ENCODE assay signal across 8 cellular contexts in the genomic region with DNA sequence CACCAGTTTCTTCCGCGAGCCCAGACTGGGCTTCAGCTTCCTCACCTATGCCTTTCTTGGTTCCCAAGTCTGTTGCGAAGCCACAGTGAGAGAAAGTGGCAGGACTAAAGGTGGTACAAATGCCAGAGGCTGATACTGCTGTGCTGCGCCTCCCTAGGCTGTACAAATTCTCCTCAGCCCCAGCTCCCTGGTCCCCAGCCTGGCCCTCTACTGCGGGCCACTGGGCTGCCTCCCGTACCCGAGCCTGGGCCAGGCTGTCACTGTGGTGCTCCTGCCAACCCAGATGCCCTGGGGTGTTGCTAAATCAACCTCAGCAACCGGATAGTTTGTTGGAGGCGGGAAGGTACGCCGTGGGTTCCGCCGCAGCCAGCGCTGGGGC. TPM values are rescaled to one million over a fixed set of nuclear protein-coding genes. Genes with fewer than 3 reads are reported as not detected.
DNase-seq lines count a peak whose midpoint lies in the region; ATAC-seq and TF ChIP-seq lines count a peak whose summit lies in the region.

No MANE protein-coding gene starts in this region.

- H3K4me3 ChIP-seq in right lobe of liver (peak overlapping the region; percentile 70 to 95 (median 94)), vagina (peak overlapping the region; percentile 65 to 91)

- H3K27ac ChIP-seq in right lobe of liver = peak overlapping the region; percentile 10 to 88 (median 70)
- peak overlapping the region; percentile 85 for H3K27ac ChIP-seq in vagina

- H3K4me3 Mint-ChIP-seq in activated T-helper 2 cell treated with anti-CD3 and anti-CD28 coated beads, Interferon-gamma antibody, Interleukin-2, Interleukin-4, amounts not matched to agents 10 μg/mL and 5 μg/mL and 100 μg/mL, durations not matched to agents 14 hours and 24 hours and 36 hours (ENCODE audit: low read depth) = peak overlapping the region; percentile 68

- no peak for TF ChIP-seq POLR2A in GM18505 (IDR thresholded peaks at IDR 0.05; ENCODE audit: borderline replicate concordance, extremely low read depth, insufficient read depth, insufficient read length)
- TF ChIP-seq POLR2A in right lobe of liver (IDR thresholded peaks at IDR 0.05) = no peak
- TF ChIP-seq POLR2A in vagina (IDR thresholded peaks at IDR 0.05) = no peak

- peak in 1 of 4 donors; percentile 4 for TF ChIP-seq CTCF in right lobe of liver (IDR thresholded peaks at IDR 0.05)
- TF ChIP-seq CTCF in vagina (IDR thresholded peaks at IDR 0.05) = no peak

- H3K9me3 Mint-ChIP-seq in activated T-helper 2 cell treated with anti-CD3 and anti-CD28 coated beads, Interferon-gamma antibody, Interleukin-2, Interleukin-4, amounts not matched to agents 10 μg/mL and 5 μg/mL and 100 μg/mL, durations not matched to agents 14 hours and 24 hours and 36 hours = no peaks in the 10 kb centered on the region

- H3K9me3 ChIP-seq in right lobe of liver = no peaks in the 10 kb centered on the region
- H3K9me3 ChIP-seq in vagina = no peaks in the 10 kb centered on the region

- H3K4me1 Mint-ChIP-seq in activated T-helper 2 cell treated with anti-CD3 and anti-CD28 coated beads, Interferon-gamma antibody, Interleukin-2, Interleukin-4, amounts not matched to agents 10 μg/mL and 5 μg/mL and 100 μg/mL, durations not matched to agents 14 hours and 24 hours and 36 hours (ENCODE audit: low read depth) = peaks cover 56% of the 10 kb centered on the region

- no peaks in the 10 kb centered on the region for H3K27me3 Mint-ChIP-seq in activated T-helper 2 cell treated with anti-CD3 and anti-CD28 coated beads, Interferon-gamma antibody, Interleukin-2, Interleukin-4, amounts not matched to agents 10 μg/mL and 5 μg/mL and 100 μg/mL, durations not matched to agents 14 hours and 24 hours and 36 hours (ENCODE audit: low read depth)

- H3K4me1 ChIP-seq in right lobe of liver = peaks cover 0 to 44% (median 10%) of the 10 kb centered on the region in 4 donors
- peaks cover 59% of the 10 kb centered on the region for H3K4me1 ChIP-seq in vagina

- 19% methylated on average over 10 of the region's 14 CpGs for WGBS in right lobe of liver (ENCODE audit: insufficient coverage, low coverage, low lambda C conversion rate, missing lambda C conversion rate)

- intact Hi-C loops in activated T-helper 2 cell treated with anti-CD3 and anti-CD28 coated beads, Interferon-gamma antibody, Interleukin-2, Interleukin-4, amounts not matched to agents 10 μg/mL and 5 μg/mL and 100 μg/mL, durations not matched to agents 14 hours and 24 hours and 36 hours (cut with micrococcal nuclease) = loop anchor here (1.0 to 10.0 kb wide), 5 partner anchors 12 to 1316 kb away; partner anchors contain the start of genes CYB561D2, NPRL2, RBM15B and RRP9
- intact Hi-C loops in right lobe of liver (cut with DNase I) (loop anchor here in 1 of 2 donors (5.0 kb wide), 1 partner anchor 168 kb away; the partner anchor contains the start of gene DCAF1), vagina (cut with DNase I) (loop anchor here (5.0 to 10.0 kb wide), 2 partner anchors 168 to 276 kb away; partner anchors contain the start of genes DCAF1 and RBM15B)

- peak; percentile 18 for ATAC-seq in GM18505 (IDR thresholded peaks at IDR 0.05; ENCODE audit: unreplicated experiment)
- ATAC-seq in HG02884 (IDR thresholded peaks at IDR 0.05; ENCODE audit: unreplicated experiment) = peak; percentile 16
- no peak for ATAC-seq in right lobe of liver
- no peak for ATAC-seq in GM18517 (IDR thresholded peaks at IDR 0.05; ENCODE audit: unreplicated experiment)

- no peak for DNase-seq in activated T-helper 2 cell treated with anti-CD3 and anti-CD28 coated beads, Interferon-gamma antibody, Interleukin-2, Interleukin-4, amounts not matched to agents 10 μg/mL and 5 μg/mL and 100 μg/mL, durations not matched to agents 14 hours and 24 hours and 36 hours (ENCODE audit: low spot score)
- DNase-seq in right lobe of liver (no peak), vagina (ENCODE audit: extremely low spot score in 2 of 2) (no peak), EL (no peak), NCI-H1694 treated with DMSO at 0.1 percent for 48 hours (lab: John Stamatoyannopoulos, UW) (no peak)

- peak overlapping the region; percentile 47 for H3K27ac Mint-ChIP-seq in activated T-helper 2 cell treated with anti-CD3 and anti-CD28 coated beads, Interferon-gamma antibody, Interleukin-2, Interleukin-4, amounts not matched to agents 10 μg/mL and 5 μg/mL and 100 μg/mL, durations not matched to agents 14 hours and 24 hours and 36 hours

- H3K36me3 ChIP-seq in right lobe of liver (peaks cover 0 to 6% (median 0%) of the 10 kb centered on the region in 4 donors), vagina (no peaks in the 10 kb centered on the region)

- H3K36me3 Mint-ChIP-seq in activated T-helper 2 cell treated with anti-CD3 and anti-CD28 coated beads, Interferon-gamma antibody, Interleukin-2, Interleukin-4, amounts not matched to agents 10 μg/mL and 5 μg/mL and 100 μg/mL, durations not matched to agents 14 hours and 24 hours and 36 hours (ENCODE audit: low read depth) = peaks cover 19% of the 10 kb centered on the region

- no peaks in the 10 kb centered on the region for H3K27me3 ChIP-seq in right lobe of liver
- H3K27me3 ChIP-seq in vagina = no peaks in the 10 kb centered on the region

RNA-seq across cellular contexts. Expression of gene TEX264, which starts 0.4 kb away (rescaled TPM):
- total RNA-seq in activated T-helper 2 cell treated with anti-CD3 and anti-CD28 coated beads, Interferon-gamma antibody, Interleukin-2, Interleukin-4, amounts not matched to agents 10 μg/mL and 5 μg/mL and 100 μg/mL, durations not matched to agents 14 hours and 24 hours and 36 hours = 43.1 TPM in 2 replicates
- total RNA-seq in right lobe of liver (10 to 100 TPM; 26.5 to 67.0 (median 40.8) TPM), vagina (66.8 TPM)

RNA-seq across cellular contexts. Expression of gene GRM2, which starts 36.2 kb away (rescaled TPM):
- 0.23 and 0.27 TPM in 2 replicates for total RNA-seq in activated T-helper 2 cell treated with anti-CD3 and anti-CD28 coated beads, Interferon-gamma antibody, Interleukin-2, Interleukin-4, amounts not matched to agents 10 μg/mL and 5 μg/mL and 100 μg/mL, durations not matched to agents 14 hours and 24 hours and 36 hours
- total RNA-seq in right lobe of liver = 1 to 10 TPM in 1 of 6 experiments, not detected in 5; 1.2 TPM
- not detected for total RNA-seq in vagina

Comparison
In these comparisons a context has a peak if more than half of its experiments do, and no peak if none do; other contexts are left out.
1. ATAC-seq: peak in GM18505 (single experiment) and HG02884 (single experiment); none in right lobe of liver (0 of 4) and GM18517 (single experiment).